Comparison of ENCODE assay signal across 8 cellular contexts in genomic region chr6:84227044-84227433, GRCh38. TPM values are rescaled to one million over a fixed set of nuclear protein-coding genes. Genes with fewer than 3 reads are reported as not detected.
A peak's percentile ranks its signal among the peaks of the same experiment; 100 is the strongest.
DNase-seq lines count a peak whose midpoint lies in the region; ATAC-seq lines count a peak whose summit lies in the region.

No MANE protein-coding gene starts in this region.

- peak; percentile 2 for ATAC-seq in HG03103 (IDR thresholded peaks at IDR 0.05; ENCODE audit: low read depth, unreplicated experiment)
- no peak for ATAC-seq in activated naive CD8-positive, alpha-beta T cell treated with anti-CD3 and anti-CD28 coated beads, Interleukin-2, amount 10 ng/mL, durations not matched to agents 7 days and 5 days (ENCODE audit: low read depth)

- DNase-seq in NCI-H146 (lab: John Stamatoyannopoulos, UW), result peak; percentile 44
- DNase-seq in NCI-H146 treated with DMSO at 0.1 percent for 48 hours (lab: John Stamatoyannopoulos, UW; ENCODE audit: unreplicated experiment), result no peak
- DNase-seq in activated naive CD8-positive, alpha-beta T cell treated with anti-CD3 and anti-CD28 coated beads, Interleukin-2, amount 10 ng/mL, durations not matched to agents 7 days and 5 days, result no peak
- peak; percentile 18 for DNase-seq in iPS-NIHi11 (ENCODE audit: low spot score)
- DNase-seq in T-helper 9 cell, result no peak
- DNase-seq in posterior vena cava (ENCODE audit: low spot score), result no peak

- H3K4me1 Mint-ChIP-seq in activated naive CD8-positive, alpha-beta T cell treated with anti-CD3 and anti-CD28 coated beads, Interleukin-2, amount 10 ng/mL, durations not matched to agents 7 days and 5 days, result peaks cover 15% of the 10 kb centered on the region
- peaks cover 20% of the 10 kb centered on the region for H3K4me1 Mint-ChIP-seq in stimulated activated naive CD8-positive, alpha-beta T cell treated with anti-CD3 and anti-CD28 coated beads, Interleukin-15, Interleukin-2, amounts not matched to agents 100 ng/mL and 50 ng/mL, for 24 hours (ENCODE audit: low read depth)

- no peaks in the 10 kb centered on the region for H3K9me3 Mint-ChIP-seq in activated naive CD8-positive, alpha-beta T cell treated with anti-CD3 and anti-CD28 coated beads, Interleukin-2, amount 10 ng/mL, durations not matched to agents 7 days and 5 days
- no peaks in the 10 kb centered on the region for H3K9me3 Mint-ChIP-seq in stimulated activated naive CD8-positive, alpha-beta T cell treated with anti-CD3 and anti-CD28 coated beads, Interleukin-15, Interleukin-2, amounts not matched to agents 100 ng/mL and 50 ng/mL, for 24 hours

- H3K27me3 Mint-ChIP-seq in activated naive CD8-positive, alpha-beta T cell treated with anti-CD3 and anti-CD28 coated beads, Interleukin-2, amount 10 ng/mL, durations not matched to agents 7 days and 5 days, result peaks cover 8% of the 10 kb centered on the region
- H3K27me3 Mint-ChIP-seq in stimulated activated naive CD8-positive, alpha-beta T cell treated with anti-CD3 and anti-CD28 coated beads, Interleukin-15, Interleukin-2, amounts not matched to agents 100 ng/mL and 50 ng/mL, for 24 hours, result peaks cover 15% of the 10 kb centered on the region

- H3K27ac Mint-ChIP-seq in activated naive CD8-positive, alpha-beta T cell treated with anti-CD3 and anti-CD28 coated beads, Interleukin-2, amount 10 ng/mL, durations not matched to agents 7 days and 5 days, result peak overlapping the region; percentile 84
- H3K27ac Mint-ChIP-seq in stimulated activated naive CD8-positive, alpha-beta T cell treated with anti-CD3 and anti-CD28 coated beads, Interleukin-15, Interleukin-2, amounts not matched to agents 100 ng/mL and 50 ng/mL, for 24 hours, result peak overlapping the region; percentile 96

- POLR2A ChIA-PET in activated naive CD8-positive, alpha-beta T cell treated with anti-CD3 and anti-CD28 coated beads, Interleukin-2, amount 10 ng/mL, durations not matched to agents 7 days and 5 days (lab: Charles Lee), result interaction anchor here (1.3 to 2.0 kb wide), 2 partner anchors 367 to 1451 kb away, joined by 4 to 9 read pairs; partner anchors contain the start of gene CYB5R4

- H3K4me3 Mint-ChIP-seq in activated naive CD8-positive, alpha-beta T cell treated with anti-CD3 and anti-CD28 coated beads, Interleukin-2, amount 10 ng/mL, durations not matched to agents 7 days and 5 days, result peak overlapping the region; percentile 93
- peak overlapping the region; percentile 99 for H3K4me3 Mint-ChIP-seq in stimulated activated naive CD8-positive, alpha-beta T cell treated with anti-CD3 and anti-CD28 coated beads, Interleukin-15, Interleukin-2, amounts not matched to agents 100 ng/mL and 50 ng/mL, for 24 hours

- intact Hi-C loops in posterior vena cava (cut with DNase I), result loop anchor here in 1 of 2 donors (10.0 kb wide), 1 partner anchor 342 kb away; no protein-coding TSS in a partner anchor

- H3K36me3 Mint-ChIP-seq in activated naive CD8-positive, alpha-beta T cell treated with anti-CD3 and anti-CD28 coated beads, Interleukin-2, amount 10 ng/mL, durations not matched to agents 7 days and 5 days, result peaks cover 2% of the 10 kb centered on the region
- no peaks in the 10 kb centered on the region for H3K36me3 Mint-ChIP-seq in stimulated activated naive CD8-positive, alpha-beta T cell treated with anti-CD3 and anti-CD28 coated beads, Interleukin-15, Interleukin-2, amounts not matched to agents 100 ng/mL and 50 ng/mL, for 24 hours (ENCODE audit: low read depth)

RNA-seq across cellular contexts. Expression of gene CEP162, which starts 0.4 kb away (rescaled TPM):
- 1 to 10 TPM; 8.3 to 9.4 TPM for total RNA-seq in activated naive CD8-positive, alpha-beta T cell treated with anti-CD3 and anti-CD28 coated beads, Interleukin-2, amount 10 ng/mL, durations not matched to agents 7 days and 5 days
- 10 to 100 TPM in 1 of 2 donors, 1 to 10 TPM in 1; 9.4 to 11.8 TPM for total RNA-seq in posterior vena cava

Comparison
In these comparisons a context has a peak if more than half of its experiments do, and no peak if none do; other contexts are left out.
1. DNase-seq: peak in NCI-H146 (single experiment) and iPS-NIHi11 (single experiment); none in NCI-H146 treated with DMSO at 0.1 percent for 48 hours (single experiment), activated naive CD8-positive, alpha-beta T cell treated with anti-CD3 and anti-CD28 coated beads, Interleukin-2, amount 10 ng/mL, durations not matched to agents 7 days and 5 days (single experiment), T-helper 9 cell (single experiment) and posterior vena cava (single experiment).